10 cellular contexts compared by ENCODE assay signal in the genomic region with DNA sequence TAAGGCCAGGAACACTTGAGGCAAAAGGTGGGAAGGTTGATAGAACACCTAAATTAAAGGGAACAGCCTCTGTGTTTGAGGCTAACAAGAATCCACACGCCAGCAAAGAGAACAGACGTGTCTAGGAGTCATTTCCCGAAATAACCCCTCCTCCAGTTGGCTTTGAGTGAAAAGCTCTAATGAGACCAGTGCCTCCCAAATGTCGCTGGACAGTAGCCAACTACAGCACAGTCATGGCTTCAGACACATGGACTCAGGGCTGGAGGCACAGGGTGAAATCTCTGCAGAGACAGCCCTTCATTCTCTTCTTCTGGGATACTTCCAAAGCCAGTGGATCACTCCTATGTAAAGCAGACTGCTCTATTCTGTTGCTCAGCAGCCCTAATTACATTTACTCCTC. TPM values are rescaled to one million over a fixed set of nuclear protein-coding genes. Genes with fewer than 3 reads are reported as not detected.
DNase-seq lines count a peak whose midpoint lies in the region; ATAC-seq and TF ChIP-seq lines count a peak whose summit lies in the region.
"Had no signal": no experiment of that assay in that cellular context is flagged by ENCODE, and none has a peak within 500 bp of the region (broad histone marks: within the 10 kb centered on the region; RNA-seq: fewer than 3 reads in every experiment).

No MANE protein-coding gene starts in this region.

- no peak overlapping the region for H3K4me2 ChIP-seq in trophoblast cell (ENCODE audit: low read length)

- H2AFZ ChIP-seq in trophoblast cell (ENCODE audit: insufficient read depth, low read length, poor library complexity), result no peak overlapping the region

- peaks cover 4 to 31% of the 10 kb centered on the region in 2 donors for H3K27me3 Mint-ChIP-seq in stimulated activated naive B cell treated with anti-CD40 and anti-IgM and Interleukin-4, amounts not matched to agents 10 μg/mL and 1 μg/mL and 100 μg/mL, for 72 hours

- H2AK5ac ChIP-seq in trophoblast cell (ENCODE audit: low read length), result no peak overlapping the region

- TF ChIP-seq CTCF in RWPE1 (conservative IDR thresholded peaks at IDR 0.05; ENCODE audit: low read depth) (no peak), fibroblast of the aortic adventitia (IDR thresholded peaks at IDR 0.05; ENCODE audit: insufficient read depth, low read length) (no peak)

- no peak overlapping the region for H2BK120ac ChIP-seq in trophoblast cell (ENCODE audit: insufficient read depth, low read length, poor library complexity)

- H3K14ac ChIP-seq in trophoblast cell (ENCODE audit: low read length), result no peak overlapping the region

- H3K18ac ChIP-seq in trophoblast cell (ENCODE audit: low read length), result no peak overlapping the region

- DNase-seq in EL, result peak; percentile 63
- peak; percentile 61 for DNase-seq in RWPE1 (ENCODE audit: low spot score)
- peak; percentile 90 for DNase-seq in fibroblast of the aortic adventitia (ENCODE audit: low read depth)
- DNase-seq in pons (ENCODE audit: low spot score), result peak; percentile 76
- no peak for DNase-seq in stimulated activated naive B cell treated with anti-CD40 and anti-IgM and Interleukin-4, amounts not matched to agents 10 μg/mL and 1 μg/mL and 100 μg/mL, for 72 hours
- DNase-seq in MV-4-11 (lab: John Stamatoyannopoulos, UW), result no peak
- DNase-seq in trophoblast cell, result no peak
- DNase-seq: DMS53 had no signal

- no peak overlapping the region for H3K4me3 Mint-ChIP-seq in stimulated activated naive B cell treated with anti-CD40 and anti-IgM and Interleukin-4, amounts not matched to agents 10 μg/mL and 1 μg/mL and 100 μg/mL, for 72 hours

- no peak for ATAC-seq in stimulated activated naive B cell treated with anti-CD40 and anti-IgM and Interleukin-4, amounts not matched to agents 10 μg/mL and 1 μg/mL and 100 μg/mL, for 72 hours (replicated peaks)
- no peak for ATAC-seq in GM19023 (IDR thresholded peaks at IDR 0.05; ENCODE audit: unreplicated experiment)
- ATAC-seq: K562 had no signal

- H3K79me2 ChIP-seq in trophoblast cell (ENCODE audit: control insufficient read depth, insufficient read depth, low read length, poor library complexity), result no peaks in the 10 kb centered on the region

- no peaks in the 10 kb centered on the region for H3K27me3 ChIP-seq in trophoblast cell (ENCODE audit: insufficient read depth, low read length)

- H3K79me1 ChIP-seq in trophoblast cell (ENCODE audit: low read length), result no peaks in the 10 kb centered on the region

- no peaks in the 10 kb centered on the region for H3K36me3 ChIP-seq in trophoblast cell (ENCODE audit: control insufficient read depth in 1 of 2, insufficient read depth in 2 of 2, low read length in 2 of 2)

- no peak overlapping the region for H3K4me3 ChIP-seq in fibroblast of the aortic adventitia (ENCODE audit: low read depth, low read length)
- no peak overlapping the region for H3K4me3 ChIP-seq in trophoblast cell (ENCODE audit: low read depth, low read length)
- H3K4me3 ChIP-seq: K562 had no signal

- H3K4me1 Mint-ChIP-seq in stimulated activated naive B cell treated with anti-CD40 and anti-IgM and Interleukin-4, amounts not matched to agents 10 μg/mL and 1 μg/mL and 100 μg/mL, for 72 hours, result no peaks in the 10 kb centered on the region

- H3K27ac ChIP-seq in RWPE1, result peak overlapping the region; percentile 66
- no peak overlapping the region for H3K27ac ChIP-seq in trophoblast cell (ENCODE audit: low read depth, low read length)

- H4K12ac ChIP-seq in trophoblast cell (ENCODE audit: low read depth, low read length), result no peak overlapping the region

- H2BK5ac ChIP-seq in trophoblast cell (ENCODE audit: low read depth, low read length, poor library complexity), result no peak overlapping the region

- no peak overlapping the region for H4K8ac ChIP-seq in trophoblast cell (ENCODE audit: low read depth, low read length)

- H3K23ac ChIP-seq in trophoblast cell (ENCODE audit: low read length), result no peak overlapping the region

- POLR2A ChIA-PET in RWPE1 (lab: Yijun Ruan, JAX; ENCODE audit: low non-redundant PET), result no interaction called here

- H3K27ac Mint-ChIP-seq in stimulated activated naive B cell treated with anti-CD40 and anti-IgM and Interleukin-4, amounts not matched to agents 10 μg/mL and 1 μg/mL and 100 μg/mL, for 72 hours, result no peak overlapping the region

- WGBS in trophoblast cell (ENCODE audit: extremely low coverage, insufficient coverage, insufficient read length), result no CpG with 5 or more reads among the region's 4 CpGs

- H4K91ac ChIP-seq in trophoblast cell (ENCODE audit: low read depth, low read length), result no peak overlapping the region

- H3K9me3 ChIP-seq in trophoblast cell (ENCODE audit: insufficient read depth, low read depth, low read length), result peaks cover 2% of the 10 kb centered on the region

- CTCF ChIA-PET in RWPE1 (lab: Yijun Ruan, JAX), result interaction anchor here (0.6 to 1.8 kb wide), 6 partner anchors 15 to 662 kb away, joined by 3 to 13 read pairs (median 6); no protein-coding TSS in a partner anchor

- H3K36me3 Mint-ChIP-seq in stimulated activated naive B cell treated with anti-CD40 and anti-IgM and Interleukin-4, amounts not matched to agents 10 μg/mL and 1 μg/mL and 100 μg/mL, for 72 hours, result no peaks in the 10 kb centered on the region

- H2BK12ac ChIP-seq in trophoblast cell (ENCODE audit: low read length), result no peak overlapping the region

- H3K4me1 ChIP-seq in trophoblast cell (ENCODE audit: control insufficient read depth in 1 of 2, insufficient read depth in 2 of 2, low read length in 2 of 2), result peaks cover 4 to 7% of the 10 kb centered on the region in 2 experiments

- no peak overlapping the region for H3K4ac ChIP-seq in trophoblast cell (ENCODE audit: low read depth, low read length)

- no peaks in the 10 kb centered on the region for H3K9me3 Mint-ChIP-seq in stimulated activated naive B cell treated with anti-CD40 and anti-IgM and Interleukin-4, amounts not matched to agents 10 μg/mL and 1 μg/mL and 100 μg/mL, for 72 hours

- H3K9ac ChIP-seq in trophoblast cell (ENCODE audit: low read length), result no peak overlapping the region

RNA-seq across cellular contexts. Expression of a gene that starts 49.6 kb away (rescaled TPM):
- 9.3 and 14.6 TPM in 2 replicates for total RNA-seq in fibroblast of the aortic adventitia (ENCODE audit: low replicate concordance)
- polyA plus RNA-seq in trophoblast cell (2013), result 28.1 and 29.3 TPM in 2 replicates
- polyA plus RNA-seq: K562 had no signal

RNA-seq across cellular contexts. Expression of a gene that starts 50.0 kb away (rescaled TPM):
- 137 and 145 TPM in 2 replicates for total RNA-seq in fibroblast of the aortic adventitia (ENCODE audit: low replicate concordance)
- polyA plus RNA-seq in trophoblast cell (2013), result 109 and 116 TPM in 2 replicates
- polyA plus RNA-seq: K562 had no signal

Comparison
In these comparisons a context has a peak if more than half of its experiments do, and no peak if none do; other contexts are left out.
1. DNase-seq: peak in EL (single experiment), RWPE1 (single experiment), fibroblast of the aortic adventitia (single experiment) and pons (single experiment); none in stimulated activated naive B cell treated with anti-CD40 and anti-IgM and Interleukin-4, amounts not matched to agents 10 μg/mL and 1 μg/mL and 100 μg/mL, for 72 hours (single experiment), MV-4-11 (single experiment) and trophoblast cell (0 of 2).